In the genomic region with DNA sequence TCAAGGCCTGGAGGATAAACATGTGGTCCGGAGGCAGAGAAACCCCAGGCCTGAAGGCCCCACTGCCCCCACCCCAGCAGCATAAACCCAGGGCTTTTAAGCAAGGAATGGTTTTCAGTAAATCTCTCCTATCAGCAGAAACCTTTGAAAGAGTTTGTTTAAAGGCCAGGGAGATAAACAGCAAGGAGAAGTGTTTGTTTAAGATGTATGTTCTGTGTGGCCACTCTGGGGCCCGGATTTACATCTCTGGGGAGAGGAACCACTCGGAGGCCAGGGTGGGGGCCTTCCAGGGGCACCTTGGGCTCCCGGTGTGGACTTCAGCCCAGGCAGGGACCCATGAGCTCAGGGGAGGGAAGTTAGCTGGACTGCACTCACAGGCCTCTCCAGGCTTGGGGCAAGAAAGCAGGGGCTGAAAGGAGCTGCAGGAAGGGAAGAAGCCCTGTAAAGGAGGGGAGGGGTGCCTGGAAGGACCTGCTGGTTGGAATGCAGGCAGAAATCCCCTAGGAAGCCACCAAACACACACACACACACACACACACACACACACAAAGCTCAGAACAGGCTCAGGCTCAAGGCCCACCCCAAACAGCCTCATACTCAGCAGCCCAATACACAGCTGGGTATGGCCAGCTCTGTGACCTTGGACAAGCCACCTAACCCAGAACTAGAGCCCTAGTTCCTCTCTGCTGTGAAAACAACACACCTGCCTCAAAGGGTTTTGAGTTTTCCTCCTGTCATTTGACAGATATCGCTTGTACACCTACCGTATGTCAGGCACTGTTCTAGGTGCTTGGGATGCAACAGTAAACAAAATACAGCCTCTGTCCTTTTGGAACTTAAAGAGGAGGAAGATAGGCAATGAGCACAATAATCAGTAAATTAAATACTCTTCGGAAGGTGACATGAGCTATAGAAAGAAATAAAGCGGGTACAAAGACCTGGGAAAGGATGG, we compare ENCODE assay signal across 18 cellular contexts. TPM values are rescaled to one million over a fixed set of nuclear protein-coding genes. Genes with fewer than 3 reads are reported as not detected.
DNase-seq lines count a peak whose midpoint lies in the region; ATAC-seq and TF ChIP-seq lines count a peak whose summit lies in the region.
"Had no signal": no experiment of that assay in that cellular context is flagged by ENCODE, and none has a peak within 500 bp of the region (broad histone marks: within the 10 kb centered on the region; RNA-seq: fewer than 3 reads in every experiment).

No MANE protein-coding gene starts in this region.

- no peak overlapping the region for H3K4me3 ChIP-seq in mesodermal cell (ENCODE audit: extremely low read depth, insufficient read depth, low read length, poor library complexity, severe bottlenecking)
- H3K4me3 ChIP-seq in transverse colon: no peak overlapping the region
- H3K4me3 ChIP-seq: BLaER1 treated with 17β-estradiol and CSF1 and Interleukin-3, amounts not matched to agents 10 nM and 100 nM; lung had no signal

- WGBS in mesodermal cell (ENCODE audit: insufficient coverage in 2 of 2), 2 experiments: 58 to 80% methylated on average over 4 to 7 of the region's 8 CpGs
- WGBS in transverse colon (ENCODE audit: low coverage in 1 of 2), 2 donors: 59 to 61% methylated on average over 4 to 8 of the region's 8 CpGs

- H3K9me3 ChIP-seq in mesodermal cell (ENCODE audit: control insufficient read depth, low read length): no peaks in the 10 kb centered on the region
- H3K9me3 ChIP-seq in transverse colon: no peaks in the 10 kb centered on the region
- H3K9me3 ChIP-seq: BLaER1 treated with 17β-estradiol and CSF1 and Interleukin-3, amounts not matched to agents 10 nM and 100 nM; neutrophil had no signal

- TF ChIP-seq CTCF in brain (conservative IDR thresholded peaks at IDR 0.05) (no peak), transverse colon (IDR thresholded peaks at IDR 0.05) (no peak)

- TF ChIP-seq EP300 in transverse colon (IDR thresholded peaks at IDR 0.05; ENCODE audit: low read depth): no peak

- peaks cover 48% of the 10 kb centered on the region for H3K4me1 Mint-ChIP-seq in brain
- H3K4me1 Mint-ChIP-seq in activated T-cell treated with anti-CD3 and anti-CD28 coated beads, Interleukin-2, amount 50 U/mL, for 72 hours (ENCODE audit: low read depth): no peaks in the 10 kb centered on the region
- H3K4me1 Mint-ChIP-seq: activated CD4-positive, alpha-beta memory T cell treated with anti-CD3 and anti-CD28 coated beads, Interleukin-2, amount 10 ng/mL, durations not matched to agents 7 days and 5 days; activated naive CD8-positive, alpha-beta T cell treated with anti-CD3 and anti-CD28 coated beads, Interleukin-2, amount 50 U/mL, for 24 hours; central memory CD8-positive, alpha-beta T cell had no signal

- no peak for ATAC-seq in activated T-cell treated with anti-CD3 and anti-CD28 coated beads, Interleukin-2, amount 50 U/mL, for 72 hours (replicated peaks in 1 of 2)
- ATAC-seq: activated naive CD8-positive, alpha-beta T cell treated with anti-CD3 and anti-CD28 coated beads, Interleukin-2, amount 50 U/mL, for 24 hours had no signal

- intact Hi-C loops in transverse colon (cut with DNase I; ENCODE audit: low total_unique reads): loop anchor here (5.0 kb wide), 1 partner anchor 257 kb away; a partner anchor contains a TSS

- peaks cover 0 to 3% (median 0%) of the 10 kb centered on the region in 5 experiments for H3K9me3 Mint-ChIP-seq in brain
- H3K9me3 Mint-ChIP-seq in activated T-cell treated with anti-CD3 and anti-CD28 coated beads, Interleukin-2, amount 50 U/mL, for 72 hours: no peaks in the 10 kb centered on the region
- H3K9me3 Mint-ChIP-seq: activated CD4-positive, alpha-beta memory T cell treated with anti-CD3 and anti-CD28 coated beads, Interleukin-2, amount 10 ng/mL, durations not matched to agents 7 days and 5 days; activated naive CD8-positive, alpha-beta T cell treated with anti-CD3 and anti-CD28 coated beads, Interleukin-2, amount 50 U/mL, for 24 hours; central memory CD8-positive, alpha-beta T cell had no signal

- peaks cover 17% of the 10 kb centered on the region for H3K27me3 ChIP-seq in transverse colon

- in situ Hi-C loops in transverse colon (cut with MboI; ENCODE audit: low pct_ligation_motif_present in 1 of 4, low pct_unique_long_range_greater_than_20kb in 1 of 4, low sequenced_read_pairs in 3 of 4): no loop called here

- H3K27ac Mint-ChIP-seq in brain: peak overlapping the region in 3 of 5 experiments; percentile 69 to 91 (median 84)
- H3K27ac Mint-ChIP-seq in activated T-cell treated with anti-CD3 and anti-CD28 coated beads, Interleukin-2, amount 50 U/mL, for 72 hours: no peak overlapping the region
- H3K27ac Mint-ChIP-seq: activated CD4-positive, alpha-beta memory T cell treated with anti-CD3 and anti-CD28 coated beads, Interleukin-2, amount 10 ng/mL, durations not matched to agents 7 days and 5 days; activated naive CD8-positive, alpha-beta T cell treated with anti-CD3 and anti-CD28 coated beads, Interleukin-2, amount 50 U/mL, for 24 hours had no signal

- TF ChIP-seq POLR2A in transverse colon (IDR thresholded peaks at IDR 0.05): no peak

- peak overlapping the region in 1 of 5 experiments; percentile 15 for H3K4me3 Mint-ChIP-seq in brain
- no peak overlapping the region for H3K4me3 Mint-ChIP-seq in activated T-cell treated with anti-CD3 and anti-CD28 coated beads, Interleukin-2, amount 50 U/mL, for 72 hours
- H3K4me3 Mint-ChIP-seq: activated CD4-positive, alpha-beta memory T cell treated with anti-CD3 and anti-CD28 coated beads, Interleukin-2, amount 10 ng/mL, durations not matched to agents 7 days and 5 days; activated naive CD8-positive, alpha-beta T cell treated with anti-CD3 and anti-CD28 coated beads, Interleukin-2, amount 50 U/mL, for 24 hours; central memory CD8-positive, alpha-beta T cell had no signal

- H3K36me3 ChIP-seq in mesodermal cell (ENCODE audit: control insufficient read depth, insufficient read depth, low read length) (no peaks in the 10 kb centered on the region), transverse colon (no peaks in the 10 kb centered on the region)
- H3K36me3 ChIP-seq: BLaER1 treated with 17β-estradiol and CSF1 and Interleukin-3, amounts not matched to agents 10 nM and 100 nM; neutrophil had no signal

- peak overlapping the region; percentile 11 for H3K27ac ChIP-seq in mesodermal cell (ENCODE audit: low read depth, low read length, severe bottlenecking)
- peak overlapping the region; percentile 67 to 86 (median 80) for H3K27ac ChIP-seq in transverse colon
- H3K27ac ChIP-seq: BLaER1 treated with 17β-estradiol and CSF1 and Interleukin-3, amounts not matched to agents 10 nM and 100 nM; neutrophil had no signal

- H3K4me1 ChIP-seq in mesodermal cell (ENCODE audit: control insufficient read depth, insufficient read depth, low read length, poor library complexity, severe bottlenecking): peaks cover 11% of the 10 kb centered on the region
- H3K4me1 ChIP-seq in transverse colon: peaks cover 0 to 30% (median 22%) of the 10 kb centered on the region in 4 donors

- no peaks in the 10 kb centered on the region for H3K36me3 Mint-ChIP-seq in brain
- no peaks in the 10 kb centered on the region for H3K36me3 Mint-ChIP-seq in activated T-cell treated with anti-CD3 and anti-CD28 coated beads, Interleukin-2, amount 50 U/mL, for 72 hours (ENCODE audit: insufficient read depth in 2 of 2)

- peaks cover 25% of the 10 kb centered on the region for H3K27me3 Mint-ChIP-seq in brain
- peaks cover 37% of the 10 kb centered on the region for H3K27me3 Mint-ChIP-seq in activated T-cell treated with anti-CD3 and anti-CD28 coated beads, Interleukin-2, amount 50 U/mL, for 72 hours (ENCODE audit: low read depth)

- peak; percentile 74 for DNase-seq in HuH-7.5 (ENCODE audit: low spot score)
- DNase-seq in transverse colon: peak; percentile 55
- no peak for DNase-seq in NK-92 treated with Interleukin-12 subunit alpha and Interleukin-12 subunit beta, amount 100 ng/mL, for 24 hours (lab: John Stamatoyannopoulos, UW)
- DNase-seq in LoVo (ENCODE audit: low spot score): no peak
- no peak for DNase-seq in activated T-cell treated with anti-CD3 and anti-CD28 coated beads, Interleukin-2, amount 50 U/mL, for 72 hours
- DNase-seq: activated CD4-positive, alpha-beta memory T cell treated with anti-CD3 and anti-CD28 coated beads, Interleukin-2, amount 10 ng/mL, durations not matched to agents 7 days and 5 days; activated naive CD8-positive, alpha-beta T cell treated with anti-CD3 and anti-CD28 coated beads, Interleukin-2, amount 50 U/mL, for 24 hours; DMS79; KG1; NCI-H1092; NCI-H82; stimulated activated CD4-positive, alpha-beta T cell treated with anti-CD3 and anti-CD28 coated beads, Interleukin-4, amount 100 ng/mL, for 1 hour had no signal

RNA-seq across cellular contexts. Expression of a gene that starts 26.2 kb away (rescaled TPM):
- polyA plus RNA-seq in brain (ENCODE audit: insufficient read depth, low read depth, low replicate concordance): 184 TPM
- polyA plus RNA-seq in mesodermal cell (2013, experiment 1 of 2): 26.7 TPM
- 25.3 TPM for polyA plus RNA-seq in mesodermal cell (2013, experiment 2 of 2)
- 10 to 100 TPM; 13.8 to 45.6 (median 17.2) TPM for total RNA-seq in transverse colon
- 10 to 100 TPM; 25.9 to 27.7 TPM for total RNA-seq in activated T-cell treated with anti-CD3 and anti-CD28 coated beads, Interleukin-2, amount 50 U/mL, for 72 hours

Comparison
In these comparisons a context has a peak if more than half of its experiments do, and no peak if none do; other contexts are left out.
1. DNase-seq: peak in HuH-7.5 (single experiment) and transverse colon (single experiment); none in NK-92 treated with Interleukin-12 subunit alpha and Interleukin-12 subunit beta, amount 100 ng/mL, for 24 hours (single experiment), LoVo (single experiment) and activated T-cell treated with anti-CD3 and anti-CD28 coated beads, Interleukin-2, amount 50 U/mL, for 72 hours (0 of 2).